In the genomic region with DNA sequence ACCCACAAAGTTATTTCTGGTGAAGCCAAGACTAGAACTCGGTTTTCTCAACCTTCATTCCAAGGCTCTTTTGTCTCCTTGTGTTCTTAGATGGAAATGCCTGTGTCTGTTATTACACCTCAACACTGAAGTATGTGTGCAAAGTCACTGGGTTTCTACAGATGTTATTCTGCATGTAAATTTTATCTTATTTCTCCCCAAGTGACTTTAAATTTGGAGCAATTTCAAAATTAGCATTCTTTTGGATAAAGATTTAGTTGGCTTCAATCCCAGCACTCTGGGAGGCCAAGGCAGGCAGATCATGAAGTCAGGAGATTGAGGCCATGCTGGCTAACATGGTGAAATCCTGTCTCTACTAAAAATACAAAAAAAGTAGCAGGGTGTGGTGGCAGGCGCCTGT, we compare ENCODE assay signal across 11 cellular contexts.
DNase-seq lines count a peak whose midpoint lies in the region; ATAC-seq and TF ChIP-seq lines count a peak whose summit lies in the region.
"Had no signal": no experiment of that assay in that cellular context is flagged by ENCODE, and none has a peak within 500 bp of the region (broad histone marks: within the 10 kb centered on the region; RNA-seq: fewer than 3 reads in every experiment).

No MANE protein-coding gene starts in this region.

- WGBS in esophagus squamous epithelium, 2 donors, result 36 to 69% methylated on average over 2 of the region's 2 CpGs

- H3K4me2 ChIP-seq in OCI-LY3 (ENCODE audit: low read length), result peak overlapping the region; percentile 72

- no peaks in the 10 kb centered on the region for H3K79me2 ChIP-seq in OCI-LY3 (ENCODE audit: low read length)

- no peaks in the 10 kb centered on the region for H3K27me3 ChIP-seq in OCI-LY3 (ENCODE audit: low read depth, low read length)
- H3K27me3 ChIP-seq in esophagus squamous epithelium, result no peaks in the 10 kb centered on the region
- H3K27me3 ChIP-seq: body of pancreas had no signal

- peaks cover 36% of the 10 kb centered on the region for H3K36me3 Mint-ChIP-seq in nephron progenitor cell (ENCODE audit: low read depth)
- H3K36me3 Mint-ChIP-seq in activated CD4-positive, alpha-beta T cell treated with anti-CD3 and anti-CD28 coated beads, Interleukin-2, amount 10 ng/mL, durations not matched to agents 24 days and 14 days (ENCODE audit: low read depth), result peaks cover 5% of the 10 kb centered on the region
- H3K36me3 Mint-ChIP-seq in natural killer cell, result no peaks in the 10 kb centered on the region

- H2AFZ ChIP-seq in OCI-LY3 (ENCODE audit: low read depth, low read length), result peak overlapping the region; percentile 86

- H3K9ac ChIP-seq in OCI-LY3 (ENCODE audit: low read length), result no peak overlapping the region

- no peaks in the 10 kb centered on the region for H3K9me3 ChIP-seq in OCI-LY3 (ENCODE audit: insufficient read depth, low read length)
- H3K9me3 ChIP-seq in esophagus squamous epithelium, result no peaks in the 10 kb centered on the region
- H3K9me3 ChIP-seq: body of pancreas had no signal

- no peak for TF ChIP-seq POLR2A in esophagus squamous epithelium (IDR thresholded peaks at IDR 0.05)

- DNase-seq in AG09319 (ENCODE audit: extremely low read depth, low read depth) (peak; percentile 64), fibroblast of gingiva (ENCODE audit: low read depth) (peak; percentile 92), nephron progenitor cell (no peak), NCI-H2196 treated with DMSO at 0.1 percent for 48 hours (lab: John Stamatoyannopoulos, UW; ENCODE audit: unreplicated experiment) (no peak), esophagus squamous epithelium (lab: John Stamatoyannopoulos, UW) (no peak), natural killer cell (no peak)
- DNase-seq in activated CD4-positive, alpha-beta T cell treated with anti-CD3 and anti-CD28 coated beads, Interleukin-2, amount 10 ng/mL, durations not matched to agents 24 days and 14 days, result no peak

- no peak for TF ChIP-seq CTCF in AG09319 (IDR thresholded peaks at IDR 0.05; ENCODE audit: low read depth, low read length)
- TF ChIP-seq CTCF in OCI-LY3 (IDR thresholded peaks at IDR 0.05; ENCODE audit: low read depth, low read length), result no peak
- no peak for TF ChIP-seq CTCF in nephron progenitor cell (IDR thresholded peaks at IDR 0.05)
- no peak for TF ChIP-seq CTCF in esophagus squamous epithelium (IDR thresholded peaks at IDR 0.05)
- TF ChIP-seq CTCF in natural killer cell (IDR thresholded peaks at IDR 0.05), result no peak

- no peak overlapping the region for H3K4me3 Mint-ChIP-seq in nephron progenitor cell
- H3K4me3 Mint-ChIP-seq in activated CD4-positive, alpha-beta T cell treated with anti-CD3 and anti-CD28 coated beads, Interleukin-2, amount 10 ng/mL, durations not matched to agents 24 days and 14 days, result no peak overlapping the region
- no peak overlapping the region for H3K4me3 Mint-ChIP-seq in natural killer cell
- H3K4me3 Mint-ChIP-seq: neural crest cell had no signal

- H3K9me3 Mint-ChIP-seq in nephron progenitor cell (peaks cover 14% of the 10 kb centered on the region), natural killer cell (no peaks in the 10 kb centered on the region)
- peaks cover 7% of the 10 kb centered on the region for H3K9me3 Mint-ChIP-seq in activated CD4-positive, alpha-beta T cell treated with anti-CD3 and anti-CD28 coated beads, Interleukin-2, amount 10 ng/mL, durations not matched to agents 24 days and 14 days

- H3K4me1 Mint-ChIP-seq in nephron progenitor cell (peaks cover 16% of the 10 kb centered on the region), natural killer cell (peaks cover 8% of the 10 kb centered on the region in 2 donors)
- peaks cover 16% of the 10 kb centered on the region for H3K4me1 Mint-ChIP-seq in activated CD4-positive, alpha-beta T cell treated with anti-CD3 and anti-CD28 coated beads, Interleukin-2, amount 10 ng/mL, durations not matched to agents 24 days and 14 days

- H3K36me3 ChIP-seq in OCI-LY3 (replicated peaks; ENCODE audit: low read depth, low read length), result no peaks in the 10 kb centered on the region
- H3K36me3 ChIP-seq in esophagus squamous epithelium, result peaks cover 0 to 11% (median 0%) of the 10 kb centered on the region in 3 donors

- H3K4me1 ChIP-seq in OCI-LY3 (ENCODE audit: low read length) (peaks cover 22% of the 10 kb centered on the region), esophagus squamous epithelium (peaks cover 0 to 17% (median 0%) of the 10 kb centered on the region in 3 donors)

- H3K4me3 ChIP-seq in OCI-LY3 (ENCODE audit: low read length) (no peak overlapping the region), esophagus squamous epithelium (no peak overlapping the region)
- H3K4me3 ChIP-seq: body of pancreas had no signal

- H4K20me1 ChIP-seq in OCI-LY3 (ENCODE audit: insufficient read depth, low read length), result no peaks in the 10 kb centered on the region

- peak overlapping the region; percentile 46 for H3K27ac Mint-ChIP-seq in nephron progenitor cell
- no peak overlapping the region for H3K27ac Mint-ChIP-seq in activated CD4-positive, alpha-beta T cell treated with anti-CD3 and anti-CD28 coated beads, Interleukin-2, amount 10 ng/mL, durations not matched to agents 24 days and 14 days
- no peak overlapping the region for H3K27ac Mint-ChIP-seq in natural killer cell

- H3K27ac ChIP-seq in OCI-LY3 (ENCODE audit: low read length), result no peak overlapping the region
- H3K27ac ChIP-seq in esophagus squamous epithelium, result peak overlapping the region in 2 of 4 donors; percentile 44 to 53
- H3K27ac ChIP-seq: body of pancreas, C4-2B had no signal

- H3K27me3 Mint-ChIP-seq in nephron progenitor cell (ENCODE audit: low read depth, poor library complexity) (peaks cover 3% of the 10 kb centered on the region), natural killer cell (ENCODE audit: low read depth in 2 of 2) (no peaks in the 10 kb centered on the region)
- no peaks in the 10 kb centered on the region for H3K27me3 Mint-ChIP-seq in activated CD4-positive, alpha-beta T cell treated with anti-CD3 and anti-CD28 coated beads, Interleukin-2, amount 10 ng/mL, durations not matched to agents 24 days and 14 days

- no peak for ATAC-seq in natural killer cell
- ATAC-seq: body of pancreas had no signal

- intact Hi-C loops in activated CD4-positive, alpha-beta T cell treated with anti-CD3 and anti-CD28 coated beads, Interleukin-2, amount 10 ng/mL, durations not matched to agents 24 days and 14 days (cut with micrococcal nuclease), result loop anchor here (5.0 to 10.0 kb wide), 4 partner anchors 35 to 282 kb away; a partner anchor contains a TSS
- intact Hi-C loops in esophagus squamous epithelium (cut with DNase I) (loop anchor here (10.0 kb wide), 1 partner anchor 298 kb away; no protein-coding TSS in a partner anchor), natural killer cell (cut with micrococcal nuclease) (loop anchor here (10.0 kb wide), 1 partner anchor 282 kb away; a partner anchor contains a TSS)

Comparison
In these comparisons a context has a peak if more than half of its experiments do, and no peak if none do; other contexts are left out.
1. DNase-seq: peak in AG09319 (single experiment) and fibroblast of gingiva (single experiment); none in nephron progenitor cell (single experiment), NCI-H2196 treated with DMSO at 0.1 percent for 48 hours (single experiment), activated CD4-positive, alpha-beta T cell treated with anti-CD3 and anti-CD28 coated beads, Interleukin-2, amount 10 ng/mL, durations not matched to agents 24 days and 14 days (single experiment), esophagus squamous epithelium (single experiment) and natural killer cell (single experiment).